ENCODE assay signal across 21 cellular contexts in the genomic region with DNA sequence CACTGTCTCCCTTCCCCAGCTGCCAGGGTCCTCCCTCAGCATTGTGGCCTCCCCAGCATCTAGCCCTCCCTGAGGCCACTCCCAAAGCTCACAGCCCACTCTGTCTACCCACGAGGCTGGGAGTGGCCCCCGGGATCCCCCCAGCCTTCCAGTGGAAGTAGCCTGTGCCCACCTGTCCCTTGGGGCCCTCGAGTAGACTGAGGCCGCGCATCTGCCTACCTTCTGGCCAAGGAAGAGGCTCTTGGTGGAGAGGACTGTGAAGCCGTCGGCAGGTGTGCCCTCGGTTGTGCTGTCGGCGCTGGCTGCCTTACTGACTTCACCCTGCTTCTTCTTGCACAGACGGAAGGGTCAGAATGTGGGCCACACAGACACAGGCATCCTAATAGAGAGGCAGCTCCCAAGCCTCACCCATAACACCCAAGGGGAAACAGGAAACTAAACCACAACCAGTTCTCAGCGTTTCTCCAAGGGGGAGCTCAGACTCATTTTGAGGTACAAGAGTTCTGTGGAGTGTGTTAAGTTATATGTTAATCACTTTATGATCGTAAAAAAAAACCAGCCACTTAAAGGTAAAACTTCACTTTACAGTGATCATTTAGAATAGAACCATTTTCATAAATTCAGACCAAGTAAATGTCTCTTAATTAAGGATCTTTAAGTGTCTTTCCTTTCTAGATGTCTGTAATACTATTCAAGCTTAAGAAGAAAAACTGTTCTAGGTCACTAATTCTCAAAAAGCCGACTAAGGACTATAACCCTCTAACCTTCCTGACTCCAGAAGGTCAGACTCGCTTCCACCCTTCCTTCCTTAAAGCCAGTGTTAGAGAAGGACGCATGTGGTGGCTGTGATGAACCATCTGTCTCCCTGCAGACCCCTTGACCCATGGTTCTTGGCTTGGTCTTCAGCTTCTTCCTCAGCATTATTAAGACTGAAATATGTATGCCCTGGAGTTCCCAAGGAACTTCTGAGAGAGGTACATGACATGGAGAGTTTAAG. TPM values are rescaled to one million over a fixed set of nuclear protein-coding genes. Genes with fewer than 3 reads are reported as not detected.
DNase-seq lines count a peak whose midpoint lies in the region; ATAC-seq and TF ChIP-seq lines count a peak whose summit lies in the region.
"Had no signal": no experiment of that assay in that cellular context is flagged by ENCODE, and none has a peak within 500 bp of the region (broad histone marks: within the 10 kb centered on the region; RNA-seq: fewer than 3 reads in every experiment).

No MANE protein-coding gene starts in this region.

- H3K27me3 ChIP-seq in osteoblast (ENCODE audit: insufficient read depth, low read length) (no peaks in the 10 kb centered on the region), transverse colon (no peaks in the 10 kb centered on the region)
- H3K27me3 ChIP-seq: esophagus muscularis mucosa, gastroesophageal sphincter, neural progenitor cell had no signal

- peaks cover 7% of the 10 kb centered on the region for H4K20me1 ChIP-seq in osteoblast (ENCODE audit: insufficient read depth, low read length)

- H3K4me3 ChIP-seq in osteoblast (ENCODE audit: insufficient read depth, low read length), result no peak overlapping the region
- no peak overlapping the region for H3K4me3 ChIP-seq in transverse colon
- H3K4me3 ChIP-seq: esophagus muscularis mucosa, gastroesophageal sphincter, neural progenitor cell had no signal

- H3K9me3 ChIP-seq in osteoblast (ENCODE audit: low read depth, low read length), result no peaks in the 10 kb centered on the region
- no peaks in the 10 kb centered on the region for H3K9me3 ChIP-seq in transverse colon
- H3K9me3 ChIP-seq: esophagus muscularis mucosa, gastroesophageal sphincter had no signal

- POLR2A ChIA-PET in HEK293T (lab: Yijun Ruan, JAX), result no interaction called here

- TF ChIP-seq POLR2A in transverse colon (IDR thresholded peaks at IDR 0.05), result no peak

- H3K4me3 Mint-ChIP-seq in activated CD8-positive, alpha-beta memory T cell treated with anti-CD3 and anti-CD28 coated beads, Interleukin-2, amount 10 ng/mL, durations not matched to agents 7 days and 5 days, result no peak overlapping the region
- no peak overlapping the region for H3K4me3 Mint-ChIP-seq in HFFc6
- H3K4me3 Mint-ChIP-seq in dendritic cell treated with granulocyte-macrophage colony-stimulating factor and Interleukin-4, amounts not matched to agents 40 ng/mL and 50 ng/mL, for 4 days, result peak overlapping the region; percentile 6
- H3K4me3 Mint-ChIP-seq: neural progenitor cell had no signal

- in situ Hi-C loops in transverse colon (cut with MboI; ENCODE audit: low pct_ligation_motif_present in 1 of 4, low pct_unique_long_range_greater_than_20kb in 1 of 4, low sequenced_read_pairs in 3 of 4), result no loop called here

- ATAC-seq in activated CD8-positive, alpha-beta memory T cell treated with anti-CD3 and anti-CD28 coated beads, Interleukin-2, amount 10 ng/mL, durations not matched to agents 7 days and 5 days, result no peak
- ATAC-seq: gastroesophageal sphincter, Right ventricle myocardium inferior had no signal

- 69 to 70% methylated on average over 3 to 16 of the region's 16 CpGs for WGBS in transverse colon (ENCODE audit: low coverage in 1 of 2), 2 donors

- H3K27ac ChIP-seq in osteoblast (ENCODE audit: low read depth, low read length) (peak overlapping the region; percentile 30), transverse colon (peak overlapping the region in 2 of 4 donors; percentile 41 to 43)
- H3K27ac ChIP-seq: C4-2B, esophagus muscularis mucosa, gastroesophageal sphincter, neural progenitor cell, VCaP had no signal

- no peak for DNase-seq in activated CD8-positive, alpha-beta memory T cell treated with anti-CD3 and anti-CD28 coated beads, Interleukin-2, amount 10 ng/mL, durations not matched to agents 7 days and 5 days
- DNase-seq in activated CD8-positive, alpha-beta memory T cell treated with anti-CD3 and anti-CD28 coated beads for 24 hours, result no peak
- DNase-seq in HFFc6 (no peak), osteoblast (ENCODE audit: insufficient read length, low spot score, missing footprints) (no peak), NCI-H2081 treated with DMSO at 0.1 percent for 48 hours (lab: John Stamatoyannopoulos, UW) (no peak), transverse colon (no peak), HEK293T (ENCODE audit: extremely low spot score) (no peak)
- DNase-seq: activated effector memory CD4-positive, alpha-beta T cell treated with anti-CD3 and anti-CD28 coated beads, Interleukin-2, amount 50 U/mL, for 16 hours; anterior cingulate cortex; central memory CD4-positive, alpha-beta T cell; DMS53; effector CD8-positive, alpha-beta T cell; mesendoderm; NCI-H526 had no signal

- peaks cover 42% of the 10 kb centered on the region for H3K79me2 ChIP-seq in osteoblast (ENCODE audit: insufficient read depth, low read length)

- intact Hi-C loops in dendritic cell treated with granulocyte-macrophage colony-stimulating factor and Interleukin-4, amounts not matched to agents 40 ng/mL and 50 ng/mL, for 4 days (cut with micrococcal nuclease), result no loop called here
- intact Hi-C loops in transverse colon (cut with DNase I; ENCODE audit: low total_unique reads), result no loop called here

- H2AFZ ChIP-seq in osteoblast (ENCODE audit: low read length), result no peak overlapping the region
- H2AFZ ChIP-seq: neural progenitor cell had no signal

- no peak for TF ChIP-seq EP300 in transverse colon (IDR thresholded peaks at IDR 0.05; ENCODE audit: low read depth)

- peak overlapping the region; percentile 56 for H3K27ac Mint-ChIP-seq in activated CD8-positive, alpha-beta memory T cell treated with anti-CD3 and anti-CD28 coated beads, Interleukin-2, amount 10 ng/mL, durations not matched to agents 7 days and 5 days
- H3K27ac Mint-ChIP-seq in HFFc6, result peak overlapping the region; percentile 47
- H3K27ac Mint-ChIP-seq in dendritic cell treated with granulocyte-macrophage colony-stimulating factor and Interleukin-4, amounts not matched to agents 40 ng/mL and 50 ng/mL, for 4 days, result peak overlapping the region; percentile 82
- H3K27ac Mint-ChIP-seq: neural progenitor cell had no signal

- TF ChIP-seq CTCF in HFFc6 (IDR thresholded peaks at IDR 0.05) (no peak), osteoblast (IDR thresholded peaks at IDR 0.05; ENCODE audit: extremely low read depth, low read depth, low read length) (no peak), transverse colon (IDR thresholded peaks at IDR 0.05) (no peak)

- CTCF ChIA-PET in activated CD8-positive, alpha-beta memory T cell treated with anti-CD3 and anti-CD28 coated beads, Interleukin-2, amount 10 ng/mL, durations not matched to agents 7 days and 5 days (lab: Charles Lee), result interaction anchor here (1.3 to 1.6 kb wide), 3 partner anchors 31 to 199 kb away, joined by 3 to 4 read pairs (median 3); no protein-coding TSS in a partner anchor
- CTCF ChIA-PET in HEK293T (lab: Yijun Ruan, JAX), result interaction anchor here (1.6 kb wide), 1 partner anchor 15 kb away, joined by 5 read pairs; no protein-coding TSS in a partner anchor

- no peaks in the 10 kb centered on the region for H3K27me3 Mint-ChIP-seq in activated CD8-positive, alpha-beta memory T cell treated with anti-CD3 and anti-CD28 coated beads, Interleukin-2, amount 10 ng/mL, durations not matched to agents 7 days and 5 days
- H3K27me3 Mint-ChIP-seq in HFFc6 (ENCODE audit: insufficient read depth), result peaks cover 3% of the 10 kb centered on the region; the same call in 1 of the 2 replicates
- H3K27me3 Mint-ChIP-seq in dendritic cell treated with granulocyte-macrophage colony-stimulating factor and Interleukin-4, amounts not matched to agents 40 ng/mL and 50 ng/mL, for 4 days, result no peaks in the 10 kb centered on the region

- H3K36me3 ChIP-seq in osteoblast (ENCODE audit: insufficient read depth, low read length), result peaks cover 9% of the 10 kb centered on the region
- no peaks in the 10 kb centered on the region for H3K36me3 ChIP-seq in transverse colon
- H3K36me3 ChIP-seq: neural progenitor cell had no signal

- no peaks in the 10 kb centered on the region for H3K9me3 Mint-ChIP-seq in activated CD8-positive, alpha-beta memory T cell treated with anti-CD3 and anti-CD28 coated beads, Interleukin-2, amount 10 ng/mL, durations not matched to agents 7 days and 5 days (ENCODE audit: low read depth)
- no peaks in the 10 kb centered on the region for H3K9me3 Mint-ChIP-seq in HFFc6
- no peaks in the 10 kb centered on the region for H3K9me3 Mint-ChIP-seq in dendritic cell treated with granulocyte-macrophage colony-stimulating factor and Interleukin-4, amounts not matched to agents 40 ng/mL and 50 ng/mL, for 4 days
- H3K9me3 Mint-ChIP-seq: neural progenitor cell had no signal

- H3K4me1 Mint-ChIP-seq in activated CD8-positive, alpha-beta memory T cell treated with anti-CD3 and anti-CD28 coated beads, Interleukin-2, amount 10 ng/mL, durations not matched to agents 7 days and 5 days, result peaks cover 23% of the 10 kb centered on the region
- peaks cover 62% of the 10 kb centered on the region for H3K4me1 Mint-ChIP-seq in HFFc6 (ENCODE audit: low read depth)
- H3K4me1 Mint-ChIP-seq in dendritic cell treated with granulocyte-macrophage colony-stimulating factor and Interleukin-4, amounts not matched to agents 40 ng/mL and 50 ng/mL, for 4 days (ENCODE audit: low read depth), result peaks cover 37% of the 10 kb centered on the region

- no peak overlapping the region for H3K4me2 ChIP-seq in osteoblast (ENCODE audit: insufficient read depth, low read length)
- H3K4me2 ChIP-seq: neural progenitor cell had no signal

- peaks cover 29% of the 10 kb centered on the region for H3K36me3 Mint-ChIP-seq in activated CD8-positive, alpha-beta memory T cell treated with anti-CD3 and anti-CD28 coated beads, Interleukin-2, amount 10 ng/mL, durations not matched to agents 7 days and 5 days
- peaks cover 28% of the 10 kb centered on the region for H3K36me3 Mint-ChIP-seq in HFFc6 (ENCODE audit: low read depth)
- H3K36me3 Mint-ChIP-seq in dendritic cell treated with granulocyte-macrophage colony-stimulating factor and Interleukin-4, amounts not matched to agents 40 ng/mL and 50 ng/mL, for 4 days (ENCODE audit: low read depth), result peaks cover 88% of the 10 kb centered on the region

- peaks cover 35% of the 10 kb centered on the region for H3K4me1 ChIP-seq in osteoblast (ENCODE audit: insufficient read depth, low read length)
- H3K4me1 ChIP-seq in transverse colon, result peaks cover 17 to 55% (median 34%) of the 10 kb centered on the region in 4 donors
- H3K4me1 ChIP-seq: neural progenitor cell had no signal

TF ChIP-seq in HEK293T, 16 proteins besides CTCF, POLR2A, EP300 and RAD21:
- TF ChIP-seq LEF1 (IDR thresholded peaks at IDR 0.05; ENCODE audit: borderline replicate concordance) (no peak), HDGF (IDR thresholded peaks at IDR 0.05; ENCODE audit: borderline replicate concordance) (no peak), CTBP1 (IDR thresholded peaks at IDR 0.05; ENCODE audit: borderline replicate concordance) (no peak), ELF4 (IDR thresholded peaks at IDR 0.05) (no peak), NFRKB (IDR thresholded peaks at IDR 0.05) (no peak), FOXM1 (IDR thresholded peaks at IDR 0.05; ENCODE audit: borderline replicate concordance) (no peak)

RNA-seq across cellular contexts. Expression of gene MACROH2A1, which starts 38.5 kb away (rescaled TPM):
- 100 to 1,000 TPM; 281 to 327 TPM for total RNA-seq in activated CD8-positive, alpha-beta memory T cell treated with anti-CD3 and anti-CD28 coated beads, Interleukin-2, amount 10 ng/mL, durations not matched to agents 7 days and 5 days
- total RNA-seq in HFFc6 (2021; fragmentation: NEBNext Ultra II Directional; extraction: Animal tissue kit (Norgen Biotek cat#: 25700)), result 100 to 1,000 TPM; 116 to 144 (median 127) TPM
- total RNA-seq in osteoblast, result 150 and 162 TPM in 2 replicates
- 100 to 1,000 TPM; 190 to 348 (median 314) TPM for total RNA-seq in transverse colon
